Comparison of ENCODE assay signal across 20 cellular contexts in the genomic region with DNA sequence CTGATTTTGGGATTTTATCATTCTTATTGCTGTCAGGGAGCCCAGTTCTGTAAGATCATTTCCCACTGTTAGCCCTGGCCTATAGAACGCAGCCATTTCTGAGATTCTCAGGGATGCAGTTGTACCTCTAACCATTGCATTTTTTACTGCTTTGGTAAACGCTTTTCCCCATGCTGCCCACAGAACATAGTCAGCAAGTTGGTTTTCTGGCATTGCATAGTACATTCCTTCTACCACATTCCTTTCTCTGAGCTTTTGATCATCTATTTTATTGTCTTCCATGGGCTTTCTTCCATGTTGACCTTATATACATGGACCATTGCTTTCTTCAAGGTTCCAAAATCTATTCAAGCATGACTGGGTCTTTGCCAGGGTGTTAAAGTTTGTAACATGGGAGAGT.
DNase-seq lines count a peak whose midpoint lies in the region; ATAC-seq, FAIRE-seq and TF ChIP-seq lines count a peak whose summit lies in the region.
"Had no signal": no experiment of that assay in that cellular context is flagged by ENCODE, and none has a peak within 500 bp of the region (broad histone marks: within the 10 kb centered on the region; RNA-seq: fewer than 3 reads in every experiment).

No MANE protein-coding gene starts in this region.

- no peak for ATAC-seq in HG02678 (IDR thresholded peaks at IDR 0.05; ENCODE audit: unreplicated experiment)
- ATAC-seq: Panc1 had no signal

- no peak overlapping the region for H3K27ac ChIP-seq in GM23248
- H3K27ac ChIP-seq in astrocyte (ENCODE audit: low read depth, low read length), result peak overlapping the region; percentile 15
- H3K27ac ChIP-seq: BLaER1 had no signal

- H2AFZ ChIP-seq in GM23248 (no peak overlapping the region), astrocyte (ENCODE audit: low read depth, low read length) (no peak overlapping the region)

- no peaks in the 10 kb centered on the region for H3K36me3 Mint-ChIP-seq in astrocyte (ENCODE audit: low read depth, unreplicated experiment)
- H3K36me3 Mint-ChIP-seq: CD8-positive, alpha-beta memory T cell had no signal

- H3K9me2 ChIP-seq in GM23248 (ENCODE audit: insufficient read depth), result no peaks in the 10 kb centered on the region

- H3K79me2 ChIP-seq in GM23248 (ENCODE audit: insufficient read depth), result no peaks in the 10 kb centered on the region
- no peaks in the 10 kb centered on the region for H3K79me2 ChIP-seq in astrocyte (ENCODE audit: insufficient read depth, low read length)

- H3K4me1 Mint-ChIP-seq in astrocyte (ENCODE audit: low read depth, unreplicated experiment), result peaks cover 41% of the 10 kb centered on the region
- H3K4me1 Mint-ChIP-seq: CD8-positive, alpha-beta memory T cell had no signal

- H3K27me3 Mint-ChIP-seq in astrocyte (ENCODE audit: low read depth, unreplicated experiment), result no peaks in the 10 kb centered on the region
- H3K27me3 Mint-ChIP-seq: CD8-positive, alpha-beta memory T cell had no signal

- in situ Hi-C loops in GM23248 (cut with MboI), result no loop called here

- H4K20me1 ChIP-seq in GM23248 (ENCODE audit: insufficient read depth) (no peaks in the 10 kb centered on the region), astrocyte (ENCODE audit: insufficient read depth, low read length) (no peaks in the 10 kb centered on the region)
- H4K20me1 ChIP-seq: BLaER1 had no signal

- peak; percentile 86 for FAIRE-seq in astrocyte (lab: Jason Lieb, UNC)
- FAIRE-seq in urothelium cell line (lab: Jason Lieb, UNC), result no peak
- FAIRE-seq: HTR-8/SVneo had no signal

- no peaks in the 10 kb centered on the region for H3K9me3 ChIP-seq in GM23248 (ENCODE audit: low read depth)
- no peaks in the 10 kb centered on the region for H3K9me3 ChIP-seq in astrocyte (ENCODE audit: insufficient read depth, low read depth, low read length)
- H3K9me3 ChIP-seq: BLaER1, HAP-1 had no signal

- peak overlapping the region; percentile 90 for H3K27ac Mint-ChIP-seq in astrocyte (ENCODE audit: unreplicated experiment)
- H3K27ac Mint-ChIP-seq: CD8-positive, alpha-beta memory T cell had no signal

- H3K9ac ChIP-seq in GM23248 (no peak overlapping the region), astrocyte (ENCODE audit: low read length) (no peak overlapping the region)
- H3K9ac ChIP-seq: BLaER1 had no signal

- 39 to 51% methylated on average over 2 of the region's 2 CpGs for WGBS in GM23248 (ENCODE audit: low coverage in 1 of 2, low lambda C conversion rate in 2 of 2, missing lambda C conversion rate in 2 of 2), 2 experiments

- no peak for TF ChIP-seq CTCF in astrocyte (IDR thresholded peaks at IDR 0.05; ENCODE audit: insufficient read depth, low read depth, low read length)

- no peak overlapping the region for H3K4me3 Mint-ChIP-seq in astrocyte (ENCODE audit: unreplicated experiment)
- H3K4me3 Mint-ChIP-seq: CD8-positive, alpha-beta memory T cell had no signal

- DNase-seq in GM23248 (peak; percentile 56), astrocyte (ENCODE audit: low read depth) (peak; percentile 61), glomerular visceral epithelial cell (ENCODE audit: extremely low spot score) (peak; percentile 86), urothelium cell line (ENCODE audit: low spot score) (peak; percentile 47), DMS 273 (lab: John Stamatoyannopoulos, UW; ENCODE audit: unreplicated experiment) (no peak)
- DNase-seq in stimulated activated CD4-positive, alpha-beta T cell treated with anti-CD3 and anti-CD28 coated beads, Interleukin-4, amount 100 ng/mL, for 24 hours, result no peak
- DNase-seq: CD8-positive, alpha-beta memory T cell; DMS 273 treated with DMSO at 0.1 percent for 48 hours; MV-4-11; NCI-H1417 treated with DMSO at 0.1 percent for 48 hours; NCI-H2029; NCI-H2171 treated with DMSO at 0.1 percent for 48 hours; NCI-H510A; NCI-H82; SHP77 treated with DMSO at 0.1 percent for 48 hours had no signal

- H3K9me3 Mint-ChIP-seq in astrocyte (ENCODE audit: unreplicated experiment), result peaks cover 3% of the 10 kb centered on the region

- H3F3A ChIP-seq in GM23248 (ENCODE audit: insufficient read depth), result peaks cover 17% of the 10 kb centered on the region

- H3K27me3 ChIP-seq in GM23248 (replicated peaks; ENCODE audit: insufficient read depth) (no peaks in the 10 kb centered on the region), astrocyte (ENCODE audit: insufficient read depth, low read length) (no peaks in the 10 kb centered on the region)
- H3K27me3 ChIP-seq: BLaER1 had no signal

- H3K36me3 ChIP-seq in GM23248 (ENCODE audit: low read depth) (no peaks in the 10 kb centered on the region), astrocyte (ENCODE audit: insufficient read depth, low read length) (no peaks in the 10 kb centered on the region)
- H3K36me3 ChIP-seq: BLaER1, HAP-1 had no signal

- H3K4me3 ChIP-seq in GM23248 (no peak overlapping the region), astrocyte (ENCODE audit: insufficient read depth, low read depth, low read length) (no peak overlapping the region)
- H3K4me3 ChIP-seq: BLaER1, HAP-1 had no signal

- H3K4me2 ChIP-seq in GM23248 (ENCODE audit: unreplicated experiment) (no peak overlapping the region), astrocyte (ENCODE audit: low read length) (no peak overlapping the region)
- H3K4me2 ChIP-seq: BLaER1 had no signal

- H3K4me1 ChIP-seq in GM23248 (ENCODE audit: insufficient read depth) (peaks cover 30% of the 10 kb centered on the region), astrocyte (ENCODE audit: insufficient read depth, low read length) (peaks cover 23% of the 10 kb centered on the region)
- H3K4me1 ChIP-seq: BLaER1, HAP-1 had no signal

Comparison
In these comparisons a context has a peak if more than half of its experiments do, and no peak if none do; other contexts are left out.
1. DNase-seq: peak in GM23248 (single experiment), astrocyte (single experiment), glomerular visceral epithelial cell (single experiment) and urothelium cell line (single experiment); none in DMS 273 (single experiment) and stimulated activated CD4-positive, alpha-beta T cell treated with anti-CD3 and anti-CD28 coated beads, Interleukin-4, amount 100 ng/mL, for 24 hours (single experiment).